ENCODE assay signal across 21 cellular contexts in the genomic region with DNA sequence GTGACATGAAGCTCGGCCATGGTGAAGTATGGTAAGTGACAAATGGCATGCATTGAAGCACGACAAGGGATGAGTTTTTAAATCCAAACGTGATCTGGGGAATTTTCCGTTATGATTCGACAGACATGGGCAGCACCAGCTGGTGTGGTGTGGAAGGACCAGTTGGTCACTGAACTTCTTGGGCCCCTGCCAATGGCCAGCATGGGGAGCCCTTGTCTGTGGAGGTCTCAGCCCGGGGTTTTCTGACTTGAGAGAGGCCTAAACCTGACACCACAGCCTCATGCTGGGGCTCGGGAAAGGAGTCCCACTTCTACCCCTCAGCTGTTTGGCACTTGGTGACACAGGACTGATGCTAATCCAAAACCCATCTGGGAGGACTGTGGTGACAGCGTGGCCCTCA.
"Had no signal": no experiment of that assay in that cellular context is flagged by ENCODE, and none has a peak within 500 bp of the region (broad histone marks: within the 10 kb centered on the region; RNA-seq: fewer than 3 reads in every experiment).

No MANE protein-coding gene starts in this region.

- H3K9me3 ChIP-seq: colonic mucosa, neutrophil, pancreas, right lobe of liver, upper lobe of right lung had no signal

- ATAC-seq: activated CD8-positive, alpha-beta T cell treated with anti-CD3 and anti-CD28 coated beads for 36 hours; foreskin keratinocyte; left lobe of liver; naive thymus-derived CD4-positive, alpha-beta T cell; pancreas; stimulated activated naive B cell treated with anti-CD40 and anti-IgM and Interleukin-4, amounts not matched to agents 10 μg/mL and 1 μg/mL and 100 μg/mL, for 72 hours; upper lobe of right lung had no signal

- DNase-seq: activated CD4-positive, alpha-beta T cell treated with anti-CD3 and anti-CD28 coated beads, Interleukin-2, amount 10 ng/mL, durations not matched to agents 24 days and 14 days; activated CD8-positive, alpha-beta T cell treated with anti-CD3 and anti-CD28 coated beads for 36 hours; activated naive CD4-positive, alpha-beta T cell treated with Interleukin-2 at 50 U/mL for 16 hours; activated naive CD8-positive, alpha-beta T cell treated with anti-CD3 and anti-CD28 coated beads, Interleukin-2, amount 10 ng/mL, durations not matched to agents 7 days and 5 days; activated T-cell treated with anti-CD3 and anti-CD28 coated beads, Interleukin-2, amount 50 U/mL, for 24 hours; colonic mucosa; endodermal cell; foreskin keratinocyte; hypothalamus; mammary epithelial cell; right lobe of liver; stimulated activated naive B cell treated with anti-CD40 and anti-IgM and Interleukin-4, amounts not matched to agents 10 μg/mL and 1 μg/mL and 100 μg/mL, for 72 hours; T1000; upper lobe of right lung had no signal

- H3K4me1 ChIP-seq: colonic mucosa, pancreas, right lobe of liver, upper lobe of right lung had no signal

- FAIRE-seq: keratinocyte, pancreas had no signal

- H3K27me3 ChIP-seq: cardiac muscle cell, colonic mucosa, foreskin keratinocyte, neutrophil, pancreas, right lobe of liver, upper lobe of right lung had no signal

- H3K36me3 ChIP-seq: cardiac muscle cell, colonic mucosa, pancreas, right lobe of liver, upper lobe of right lung had no signal

- H3K4me3 ChIP-seq: cardiac muscle cell, colonic mucosa, pancreas, right lobe of liver, upper lobe of right lung had no signal

- H3K27ac ChIP-seq: cardiac muscle cell, colonic mucosa, epithelial cell of prostate, foreskin keratinocyte, neutrophil, pancreas, right lobe of liver, upper lobe of right lung had no signal
